Comparison of ENCODE assay signal across 8 cellular contexts in genomic region chr19:10870501-10870954, GRCh38. TPM values are rescaled to one million over a fixed set of nuclear protein-coding genes. Genes with fewer than 3 reads are reported as not detected.
DNase-seq lines count a peak whose midpoint lies in the region; ATAC-seq and TF ChIP-seq lines count a peak whose summit lies in the region.

No MANE protein-coding gene starts in this region.

- TF ChIP-seq EP300 in gastroesophageal sphincter (IDR thresholded peaks at IDR 0.05): no peak

- H3K27ac ChIP-seq in SU-DHL-6 (ENCODE audit: low read depth, low read length): peak overlapping the region; percentile 66
- peak overlapping the region; percentile 45 to 88 (median 86) for H3K27ac ChIP-seq in gastroesophageal sphincter

- WGBS in gastroesophageal sphincter (ENCODE audit: low coverage in 1 of 2), 2 donors: 0 to 2% methylated on average over 11 to 17 of the region's 22 CpGs

- no peaks in the 10 kb centered on the region for H3K9me2 ChIP-seq in SU-DHL-6 (replicated peaks; ENCODE audit: insufficient read depth, low read length)

- peak overlapping the region; percentile 78 for H2AFZ ChIP-seq in SU-DHL-6 (ENCODE audit: low read depth, low read length, severe bottlenecking)

- H3K79me2 ChIP-seq in SU-DHL-6 (ENCODE audit: insufficient read depth, low read length): peaks cover 33% of the 10 kb centered on the region

- ATAC-seq in GM19395 (IDR thresholded peaks at IDR 0.05; ENCODE audit: unreplicated experiment) (peak; percentile 6), gastroesophageal sphincter (no peak), GM19397 (IDR thresholded peaks at IDR 0.05; ENCODE audit: unreplicated experiment) (no peak)

- peak overlapping the region; percentile 85 for H3K4me2 ChIP-seq in SU-DHL-6 (ENCODE audit: low read depth, low read length, poor library complexity, severe bottlenecking)
- H3K4me2 ChIP-seq in skeletal muscle satellite cell (ENCODE audit: low read length): peak overlapping the region; percentile 85

- TF ChIP-seq CTCF in SU-DHL-6 (IDR thresholded peaks at IDR 0.05; ENCODE audit: insufficient read depth, low read length, poor library complexity, severe bottlenecking): no peak
- no peak for TF ChIP-seq CTCF in gastroesophageal sphincter (IDR thresholded peaks at IDR 0.05)

- H3K9ac ChIP-seq in SU-DHL-6 (ENCODE audit: low read length): peak overlapping the region; percentile 51
- H3K9ac ChIP-seq in skeletal muscle satellite cell (ENCODE audit: low read depth, low read length): peak overlapping the region; percentile 69

- no peak for TF ChIP-seq POLR2A in gastroesophageal sphincter (IDR thresholded peaks at IDR 0.05)

- no peaks in the 10 kb centered on the region for H3K9me3 ChIP-seq in SU-DHL-6 (ENCODE audit: insufficient read depth, low read length)
- no peaks in the 10 kb centered on the region for H3K9me3 ChIP-seq in gastroesophageal sphincter
- H3K9me3 ChIP-seq in skeletal muscle satellite cell (replicated peaks; ENCODE audit: low read length): no peaks in the 10 kb centered on the region

- H3F3A ChIP-seq in SU-DHL-6 (ENCODE audit: insufficient read depth): peaks cover 11% of the 10 kb centered on the region

- no peaks in the 10 kb centered on the region for H3K27me3 ChIP-seq in SU-DHL-6 (ENCODE audit: low read length)
- no peaks in the 10 kb centered on the region for H3K27me3 ChIP-seq in gastroesophageal sphincter
- H3K27me3 ChIP-seq in skeletal muscle satellite cell (ENCODE audit: control insufficient read depth, insufficient read depth, low read length): no peaks in the 10 kb centered on the region

- H3K4me1 ChIP-seq in gastroesophageal sphincter (peaks cover 0 to 43% (median 10%) of the 10 kb centered on the region in 3 donors), skeletal muscle satellite cell (ENCODE audit: control insufficient read depth, insufficient read depth, low read length) (peaks cover 4% of the 10 kb centered on the region)

- DNase-seq in NCI-H2227 treated with DMSO at 0.1 percent for 48 hours (lab: John Stamatoyannopoulos, UW) (no peak), cerebellar nuclear complex (lab: John Stamatoyannopoulos, UW) (no peak)
- DNase-seq in activated effector memory CD4-positive, alpha-beta T cell treated with Interleukin-2 at 50 U/mL for 16 hours: no peak

- H4K20me1 ChIP-seq in SU-DHL-6 (ENCODE audit: low read depth, low read length): no peaks in the 10 kb centered on the region

- H3K36me3 ChIP-seq in SU-DHL-6 (ENCODE audit: low read length): no peaks in the 10 kb centered on the region
- H3K36me3 ChIP-seq in gastroesophageal sphincter: no peaks in the 10 kb centered on the region
- H3K36me3 ChIP-seq in skeletal muscle satellite cell (ENCODE audit: insufficient read depth, low read length): no peaks in the 10 kb centered on the region

- H3K4me3 ChIP-seq in SU-DHL-6 (ENCODE audit: insufficient read depth, low read length, poor library complexity, severe bottlenecking) (peak overlapping the region; percentile 46), gastroesophageal sphincter (peak overlapping the region; percentile 45 to 57), skeletal muscle satellite cell (ENCODE audit: low read length) (peak overlapping the region; percentile 68)

RNA-seq across cellular contexts. Expression of gene CARM1, which starts 0.8 kb away (rescaled TPM):
- total RNA-seq in gastroesophageal sphincter: 10 to 100 TPM; 17.0 to 37.1 (median 18.8) TPM
- total RNA-seq in skeletal muscle satellite cell (2012; rRNA removed): 34.0 and 42.6 TPM in 2 replicates

RNA-seq across cellular contexts. Expression of gene C19orf38, which starts 22.3 kb away (rescaled TPM):
- 1 to 10 TPM in 2 of 4 donors, under 1 TPM in 1, not detected in 1; 0.89 to 3.1 (median 2.1) TPM for total RNA-seq in gastroesophageal sphincter
- total RNA-seq in skeletal muscle satellite cell (2012; rRNA removed): 0.22 TPM in 1 of 2 replicates, not detected in the other

RNA-seq across cellular contexts. Expression of gene TMED1, which starts 34.5 kb away (rescaled TPM):
- 10 to 100 TPM; 15.4 to 36.9 (median 31.7) TPM for total RNA-seq in gastroesophageal sphincter
- 25.6 and 31.7 TPM in 2 replicates for total RNA-seq in skeletal muscle satellite cell (2012; rRNA removed)

RNA-seq across cellular contexts. Expression of gene YIPF2, which starts 57.9 kb away (rescaled TPM):
- total RNA-seq in gastroesophageal sphincter: 10 to 100 TPM; 25.5 to 47.8 (median 28.1) TPM
- total RNA-seq in skeletal muscle satellite cell (2012; rRNA removed): 73.3 and 74.7 TPM in 2 replicates

RNA-seq across cellular contexts. Expression of gene TIMM29, which starts 58.1 kb away (rescaled TPM):
- 10 to 100 TPM; 37.6 to 51.1 (median 40.9) TPM for total RNA-seq in gastroesophageal sphincter
- 25.3 and 27.1 TPM in 2 replicates for total RNA-seq in skeletal muscle satellite cell (2012; rRNA removed)
